Comparison of ENCODE assay signal across 1 cellular context in the genomic region with DNA sequence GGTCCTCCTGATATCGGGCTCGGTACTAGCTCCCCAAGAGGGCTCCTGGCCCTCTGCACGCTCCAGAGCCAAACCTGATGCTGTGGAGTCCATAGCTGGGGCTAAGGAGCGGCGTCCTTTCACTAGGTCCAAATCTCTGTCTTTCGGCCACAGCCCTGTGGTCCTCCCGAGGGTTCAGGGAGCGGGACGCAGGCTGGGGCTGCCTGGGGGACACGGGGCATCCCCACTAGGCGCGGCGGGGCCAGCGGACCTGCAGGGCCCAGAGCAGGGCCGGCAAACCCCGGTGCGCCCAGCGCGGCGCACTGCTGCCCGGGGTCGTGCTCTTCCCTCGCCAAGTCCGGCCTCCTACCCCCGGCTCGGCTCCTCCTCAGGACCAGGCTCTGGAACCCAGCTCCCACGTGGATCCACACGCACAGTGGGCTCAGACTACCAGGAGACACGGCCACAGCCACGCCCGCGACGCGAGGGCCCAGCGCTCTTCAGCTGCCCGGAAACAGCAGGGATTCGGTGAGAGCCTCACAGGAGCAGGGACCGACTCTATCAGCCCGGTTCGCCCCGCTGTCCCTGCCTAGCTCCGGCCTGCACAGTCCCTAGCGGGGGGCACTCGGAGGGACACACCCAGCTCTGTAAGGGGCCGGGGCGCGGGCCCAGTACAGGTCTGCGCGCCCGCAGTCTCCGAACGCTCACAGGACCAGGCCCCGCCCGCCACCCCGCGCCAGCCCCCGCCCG.
A peak's percentile ranks its signal among the peaks of the same experiment; 100 is the strongest.
TF ChIP-seq lines count a peak whose summit lies in the region.

No MANE protein-coding gene starts in this region.

TF ChIP-seq in HepG2, 621 proteins besides CTCF, POLR2A, EP300 and RAD21 (continued from another document and continues in another):
- TF ChIP-seq, protein P1, sequence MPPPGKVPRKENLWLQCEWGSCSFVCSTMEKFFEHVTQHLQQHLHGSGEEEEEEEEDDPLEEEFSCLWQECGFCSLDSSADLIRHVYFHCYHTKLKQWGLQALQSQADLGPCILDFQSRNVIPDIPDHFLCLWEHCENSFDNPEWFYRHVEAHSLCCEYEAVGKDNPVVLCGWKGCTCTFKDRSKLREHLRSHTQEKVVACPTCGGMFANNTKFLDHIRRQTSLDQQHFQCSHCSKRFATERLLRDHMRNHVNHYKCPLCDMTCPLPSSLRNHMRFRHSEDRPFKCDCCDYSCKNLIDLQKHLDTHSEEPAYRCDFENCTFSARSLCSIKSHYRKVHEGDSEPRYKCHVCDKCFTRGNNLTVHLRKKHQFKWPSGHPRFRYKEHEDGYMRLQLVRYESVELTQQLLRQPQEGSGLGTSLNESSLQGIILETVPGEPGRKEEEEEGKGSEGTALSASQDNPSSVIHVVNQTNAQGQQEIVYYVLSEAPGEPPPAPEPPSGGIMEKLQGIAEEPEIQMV (CRISPR knock-in tag; IDR thresholded peaks at IDR 0.05; ENCODE audit: low read depth), result no peak
- 0 out of 2 replicates have a peak, but pooled peaks have one; percentile 25 for TF ChIP-seq BRD4 (CRISPR knock-in tag; IDR thresholded peaks at IDR 0.05)
- 0 out of 2 replicates have a peak, but pooled peaks have one; percentile 69 for TF ChIP-seq TMF1 (CRISPR knock-in tag; IDR thresholded peaks at IDR 0.05; ENCODE audit: low read depth)
- no peak for TF ChIP-seq MBD4 (IDR thresholded peaks at IDR 0.05; ENCODE audit: borderline replicate concordance, low read length)
- TF ChIP-seq, protein P2, sequence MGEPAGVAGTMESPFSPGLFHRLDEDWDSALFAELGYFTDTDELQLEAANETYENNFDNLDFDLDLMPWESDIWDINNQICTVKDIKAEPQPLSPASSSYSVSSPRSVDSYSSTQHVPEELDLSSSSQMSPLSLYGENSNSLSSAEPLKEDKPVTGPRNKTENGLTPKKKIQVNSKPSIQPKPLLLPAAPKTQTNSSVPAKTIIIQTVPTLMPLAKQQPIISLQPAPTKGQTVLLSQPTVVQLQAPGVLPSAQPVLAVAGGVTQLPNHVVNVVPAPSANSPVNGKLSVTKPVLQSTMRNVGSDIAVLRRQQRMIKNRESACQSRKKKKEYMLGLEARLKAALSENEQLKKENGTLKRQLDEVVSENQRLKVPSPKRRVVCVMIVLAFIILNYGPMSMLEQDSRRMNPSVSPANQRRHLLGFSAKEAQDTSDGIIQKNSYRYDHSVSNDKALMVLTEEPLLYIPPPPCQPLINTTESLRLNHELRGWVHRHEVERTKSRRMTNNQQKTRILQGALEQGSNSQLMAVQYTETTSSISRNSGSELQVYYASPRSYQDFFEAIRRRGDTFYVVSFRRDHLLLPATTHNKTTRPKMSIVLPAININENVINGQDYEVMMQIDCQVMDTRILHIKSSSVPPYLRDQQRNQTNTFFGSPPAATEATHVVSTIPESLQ (CRISPR knock-in tag; conservative IDR thresholded peaks at IDR 0.05), result no peak
- no peak for TF ChIP-seq POGZ (CRISPR knock-in tag; IDR thresholded peaks at IDR 0.05)
- TF ChIP-seq, protein P3, sequence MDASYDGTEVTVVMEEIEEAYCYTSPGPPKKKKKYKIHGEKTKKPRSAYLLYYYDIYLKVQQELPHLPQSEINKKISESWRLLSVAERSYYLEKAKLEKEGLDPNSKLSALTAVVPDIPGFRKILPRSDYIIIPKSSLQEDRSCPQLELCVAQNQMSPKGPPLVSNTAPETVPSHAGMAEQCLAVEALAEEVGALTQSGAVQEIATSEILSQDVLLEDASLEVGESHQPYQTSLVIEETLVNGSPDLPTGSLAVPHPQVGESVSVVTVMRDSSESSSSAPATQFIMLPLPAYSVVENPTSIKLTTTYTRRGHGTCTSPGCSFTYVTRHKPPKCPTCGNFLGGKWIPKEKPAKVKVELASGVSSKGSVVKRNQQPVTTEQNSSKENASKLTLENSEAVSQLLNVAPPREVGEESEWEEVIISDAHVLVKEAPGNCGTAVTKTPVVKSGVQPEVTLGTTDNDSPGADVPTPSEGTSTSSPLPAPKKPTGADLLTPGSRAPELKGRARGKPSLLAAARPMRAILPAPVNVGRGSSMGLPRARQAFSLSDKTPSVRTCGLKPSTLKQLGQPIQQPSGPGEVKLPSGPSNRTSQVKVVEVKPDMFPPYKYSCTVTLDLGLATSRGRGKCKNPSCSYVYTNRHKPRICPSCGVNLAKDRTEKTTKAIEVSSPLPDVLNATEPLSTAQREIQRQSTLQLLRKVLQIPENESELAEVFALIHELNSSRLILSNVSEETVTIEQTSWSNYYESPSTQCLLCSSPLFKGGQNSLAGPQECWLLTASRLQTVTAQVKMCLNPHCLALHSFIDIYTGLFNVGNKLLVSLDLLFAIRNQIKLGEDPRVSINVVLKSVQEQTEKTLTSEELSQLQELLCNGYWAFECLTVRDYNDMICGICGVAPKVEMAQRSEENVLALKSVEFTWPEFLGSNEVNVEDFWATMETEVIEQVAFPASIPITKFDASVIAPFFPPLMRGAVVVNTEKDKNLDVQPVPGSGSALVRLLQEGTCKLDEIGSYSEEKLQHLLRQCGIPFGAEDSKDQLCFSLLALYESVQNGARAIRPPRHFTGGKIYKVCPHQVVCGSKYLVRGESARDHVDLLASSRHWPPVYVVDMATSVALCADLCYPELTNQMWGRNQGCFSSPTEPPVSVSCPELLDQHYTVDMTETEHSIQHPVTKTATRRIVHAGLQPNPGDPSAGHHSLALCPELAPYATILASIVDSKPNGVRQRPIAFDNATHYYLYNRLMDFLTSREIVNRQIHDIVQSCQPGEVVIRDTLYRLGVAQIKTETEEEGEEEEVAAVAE (CRISPR knock-in tag; IDR thresholded peaks at IDR 0.05; ENCODE audit: borderline replicate concordance), result no peak
- TF ChIP-seq ZNF354B (CRISPR knock-in tag; IDR thresholded peaks at IDR 0.05), result no peak
- TF ChIP-seq, protein P4, sequence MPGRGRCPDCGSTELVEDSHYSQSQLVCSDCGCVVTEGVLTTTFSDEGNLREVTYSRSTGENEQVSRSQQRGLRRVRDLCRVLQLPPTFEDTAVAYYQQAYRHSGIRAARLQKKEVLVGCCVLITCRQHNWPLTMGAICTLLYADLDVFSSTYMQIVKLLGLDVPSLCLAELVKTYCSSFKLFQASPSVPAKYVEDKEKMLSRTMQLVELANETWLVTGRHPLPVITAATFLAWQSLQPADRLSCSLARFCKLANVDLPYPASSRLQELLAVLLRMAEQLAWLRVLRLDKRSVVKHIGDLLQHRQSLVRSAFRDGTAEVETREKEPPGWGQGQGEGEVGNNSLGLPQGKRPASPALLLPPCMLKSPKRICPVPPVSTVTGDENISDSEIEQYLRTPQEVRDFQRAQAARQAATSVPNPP (CRISPR knock-in tag; IDR thresholded peaks at IDR 0.05), result no peak
- TF ChIP-seq, protein P5, sequence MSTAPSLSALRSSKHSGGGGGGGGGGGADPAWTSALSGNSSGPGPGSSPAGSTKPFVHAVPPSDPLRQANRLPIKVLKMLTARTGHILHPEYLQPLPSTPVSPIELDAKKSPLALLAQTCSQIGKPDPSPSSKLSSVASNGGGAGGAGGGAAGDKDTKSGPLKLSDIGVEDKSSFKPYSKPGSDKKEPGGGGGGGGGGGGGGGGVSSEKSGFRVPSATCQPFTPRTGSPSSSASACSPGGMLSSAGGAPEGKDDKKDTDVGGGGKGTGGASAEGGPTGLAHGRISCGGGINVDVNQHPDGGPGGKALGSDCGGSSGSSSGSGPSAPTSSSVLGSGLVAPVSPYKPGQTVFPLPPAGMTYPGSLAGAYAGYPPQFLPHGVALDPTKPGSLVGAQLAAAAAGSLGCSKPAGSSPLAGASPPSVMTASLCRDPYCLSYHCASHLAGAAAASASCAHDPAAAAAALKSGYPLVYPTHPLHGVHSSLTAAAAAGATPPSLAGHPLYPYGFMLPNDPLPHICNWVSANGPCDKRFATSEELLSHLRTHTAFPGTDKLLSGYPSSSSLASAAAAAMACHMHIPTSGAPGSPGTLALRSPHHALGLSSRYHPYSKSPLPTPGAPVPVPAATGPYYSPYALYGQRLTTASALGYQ (CRISPR knock-in tag; IDR thresholded peaks at IDR 0.05), result no peak
- TF ChIP-seq YY1 (IDR thresholded peaks at IDR 0.05; ENCODE audit: insufficient read depth, insufficient replicate concordance, low read depth, low read length), result no peak
- TF ChIP-seq ZNF766 (CRISPR knock-in tag; IDR thresholded peaks at IDR 0.05; ENCODE audit: borderline replicate concordance), result no peak
- no peak for TF ChIP-seq ZNF235 (CRISPR knock-in tag; IDR thresholded peaks at IDR 0.05; ENCODE audit: borderline replicate concordance)
- TF ChIP-seq, protein P6, sequence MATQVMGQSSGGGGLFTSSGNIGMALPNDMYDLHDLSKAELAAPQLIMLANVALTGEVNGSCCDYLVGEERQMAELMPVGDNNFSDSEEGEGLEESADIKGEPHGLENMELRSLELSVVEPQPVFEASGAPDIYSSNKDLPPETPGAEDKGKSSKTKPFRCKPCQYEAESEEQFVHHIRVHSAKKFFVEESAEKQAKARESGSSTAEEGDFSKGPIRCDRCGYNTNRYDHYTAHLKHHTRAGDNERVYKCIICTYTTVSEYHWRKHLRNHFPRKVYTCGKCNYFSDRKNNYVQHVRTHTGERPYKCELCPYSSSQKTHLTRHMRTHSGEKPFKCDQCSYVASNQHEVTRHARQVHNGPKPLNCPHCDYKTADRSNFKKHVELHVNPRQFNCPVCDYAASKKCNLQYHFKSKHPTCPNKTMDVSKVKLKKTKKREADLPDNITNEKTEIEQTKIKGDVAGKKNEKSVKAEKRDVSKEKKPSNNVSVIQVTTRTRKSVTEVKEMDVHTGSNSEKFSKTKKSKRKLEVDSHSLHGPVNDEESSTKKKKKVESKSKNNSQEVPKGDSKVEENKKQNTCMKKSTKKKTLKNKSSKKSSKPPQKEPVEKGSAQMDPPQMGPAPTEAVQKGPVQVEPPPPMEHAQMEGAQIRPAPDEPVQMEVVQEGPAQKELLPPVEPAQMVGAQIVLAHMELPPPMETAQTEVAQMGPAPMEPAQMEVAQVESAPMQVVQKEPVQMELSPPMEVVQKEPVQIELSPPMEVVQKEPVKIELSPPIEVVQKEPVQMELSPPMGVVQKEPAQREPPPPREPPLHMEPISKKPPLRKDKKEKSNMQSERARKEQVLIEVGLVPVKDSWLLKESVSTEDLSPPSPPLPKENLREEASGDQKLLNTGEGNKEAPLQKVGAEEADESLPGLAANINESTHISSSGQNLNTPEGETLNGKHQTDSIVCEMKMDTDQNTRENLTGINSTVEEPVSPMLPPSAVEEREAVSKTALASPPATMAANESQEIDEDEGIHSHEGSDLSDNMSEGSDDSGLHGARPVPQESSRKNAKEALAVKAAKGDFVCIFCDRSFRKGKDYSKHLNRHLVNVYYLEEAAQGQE (IDR thresholded peaks at IDR 0.05; ENCODE audit: borderline replicate concordance in 1 of 2, low read depth in 1 of 2, low read length in 2 of 2), result no peak
- TF ChIP-seq YEATS2 (CRISPR knock-in tag; IDR thresholded peaks at IDR 0.05; ENCODE audit: borderline replicate concordance), result no peak
- no peak for TF ChIP-seq ZNF460 (CRISPR knock-in tag; IDR thresholded peaks at IDR 0.05; ENCODE audit: borderline replicate concordance)
- TF ChIP-seq, protein P7, sequence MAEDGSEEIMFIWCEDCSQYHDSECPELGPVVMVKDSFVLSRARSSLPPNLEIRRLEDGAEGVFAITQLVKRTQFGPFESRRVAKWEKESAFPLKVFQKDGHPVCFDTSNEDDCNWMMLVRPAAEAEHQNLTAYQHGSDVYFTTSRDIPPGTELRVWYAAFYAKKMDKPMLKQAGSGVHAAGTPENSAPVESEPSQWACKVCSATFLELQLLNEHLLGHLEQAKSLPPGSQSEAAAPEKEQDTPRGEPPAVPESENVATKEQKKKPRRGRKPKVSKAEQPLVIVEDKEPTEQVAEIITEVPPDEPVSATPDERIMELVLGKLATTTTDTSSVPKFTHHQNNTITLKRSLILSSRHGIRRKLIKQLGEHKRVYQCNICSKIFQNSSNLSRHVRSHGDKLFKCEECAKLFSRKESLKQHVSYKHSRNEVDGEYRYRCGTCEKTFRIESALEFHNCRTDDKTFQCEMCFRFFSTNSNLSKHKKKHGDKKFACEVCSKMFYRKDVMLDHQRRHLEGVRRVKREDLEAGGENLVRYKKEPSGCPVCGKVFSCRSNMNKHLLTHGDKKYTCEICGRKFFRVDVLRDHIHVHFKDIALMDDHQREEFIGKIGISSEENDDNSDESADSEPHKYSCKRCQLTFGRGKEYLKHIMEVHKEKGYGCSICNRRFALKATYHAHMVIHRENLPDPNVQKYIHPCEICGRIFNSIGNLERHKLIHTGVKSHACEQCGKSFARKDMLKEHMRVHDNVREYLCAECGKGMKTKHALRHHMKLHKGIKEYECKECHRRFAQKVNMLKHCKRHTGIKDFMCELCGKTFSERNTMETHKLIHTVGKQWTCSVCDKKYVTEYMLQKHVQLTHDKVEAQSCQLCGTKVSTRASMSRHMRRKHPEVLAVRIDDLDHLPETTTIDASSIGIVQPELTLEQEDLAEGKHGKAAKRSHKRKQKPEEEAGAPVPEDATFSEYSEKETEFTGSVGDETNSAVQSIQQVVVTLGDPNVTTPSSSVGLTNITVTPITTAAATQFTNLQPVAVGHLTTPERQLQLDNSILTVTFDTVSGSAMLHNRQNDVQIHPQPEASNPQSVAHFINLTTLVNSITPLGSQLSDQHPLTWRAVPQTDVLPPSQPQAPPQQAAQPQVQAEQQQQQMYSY (CRISPR knock-in tag; IDR thresholded peaks at IDR 0.05), result no peak
- TF ChIP-seq, protein P8, sequence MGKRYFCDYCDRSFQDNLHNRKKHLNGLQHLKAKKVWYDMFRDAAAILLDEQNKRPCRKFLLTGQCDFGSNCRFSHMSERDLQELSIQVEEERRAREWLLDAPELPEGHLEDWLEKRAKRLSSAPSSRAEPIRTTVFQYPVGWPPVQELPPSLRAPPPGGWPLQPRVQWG (CRISPR knock-in tag; IDR thresholded peaks at IDR 0.05; ENCODE audit: borderline replicate concordance, low read depth), result no peak
- no peak for TF ChIP-seq ZNF263 (CRISPR knock-in tag; IDR thresholded peaks at IDR 0.05)
- no peak for TF ChIP-seq ZNF326 (CRISPR knock-in tag; IDR thresholded peaks at IDR 0.05; ENCODE audit: borderline replicate concordance)
- TF ChIP-seq HNRNPK (IDR thresholded peaks at IDR 0.05; ENCODE audit: low read depth, low read length, poor library complexity, severe bottlenecking), result peak; percentile 30
- TF ChIP-seq FOXM1 (CRISPR knock-in tag; IDR thresholded peaks at IDR 0.05), result no peak
- TF ChIP-seq FIP1L1 (IDR thresholded peaks at IDR 0.05; ENCODE audit: borderline replicate concordance, insufficient read depth, low read depth, low read length), result no peak
- TF ChIP-seq CREB1 (IDR thresholded peaks at IDR 0.05), result no peak
- no peak for TF ChIP-seq CREB1 (CRISPR knock-in tag; IDR thresholded peaks at IDR 0.05)
- no peak for TF ChIP-seq TBX3 (IDR thresholded peaks at IDR 0.05; ENCODE audit: borderline replicate concordance)
- TF ChIP-seq ZNF34 (CRISPR knock-in tag; IDR thresholded peaks at IDR 0.05; ENCODE audit: borderline replicate concordance), result no peak
- TF ChIP-seq, protein P9, sequence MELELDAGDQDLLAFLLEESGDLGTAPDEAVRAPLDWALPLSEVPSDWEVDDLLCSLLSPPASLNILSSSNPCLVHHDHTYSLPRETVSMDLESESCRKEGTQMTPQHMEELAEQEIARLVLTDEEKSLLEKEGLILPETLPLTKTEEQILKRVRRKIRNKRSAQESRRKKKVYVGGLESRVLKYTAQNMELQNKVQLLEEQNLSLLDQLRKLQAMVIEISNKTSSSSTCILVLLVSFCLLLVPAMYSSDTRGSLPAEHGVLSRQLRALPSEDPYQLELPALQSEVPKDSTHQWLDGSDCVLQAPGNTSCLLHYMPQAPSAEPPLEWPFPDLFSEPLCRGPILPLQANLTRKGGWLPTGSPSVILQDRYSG (CRISPR knock-in tag; IDR thresholded peaks at IDR 0.05), result no peak
- TF ChIP-seq ZFP1 (CRISPR knock-in tag; IDR thresholded peaks at IDR 0.05), result no peak
- TF ChIP-seq PCBP2 (optimal IDR thresholded peaks at IDR 0.05; ENCODE audit: low read depth, low read length, poor library complexity, severe bottlenecking), result no peak
- no peak for TF ChIP-seq ZNF329 (CRISPR knock-in tag; IDR thresholded peaks at IDR 0.05; ENCODE audit: low read depth)
- TF ChIP-seq, protein P10, sequence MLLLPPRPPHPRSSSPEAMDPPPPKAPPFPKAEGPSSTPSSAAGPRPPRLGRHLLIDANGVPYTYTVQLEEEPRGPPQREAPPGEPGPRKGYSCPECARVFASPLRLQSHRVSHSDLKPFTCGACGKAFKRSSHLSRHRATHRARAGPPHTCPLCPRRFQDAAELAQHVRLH (CRISPR knock-in tag; IDR thresholded peaks at IDR 0.05; ENCODE audit: borderline replicate concordance, low read depth), result no peak
